1 cellular context compared by ENCODE assay signal in the genomic region with DNA sequence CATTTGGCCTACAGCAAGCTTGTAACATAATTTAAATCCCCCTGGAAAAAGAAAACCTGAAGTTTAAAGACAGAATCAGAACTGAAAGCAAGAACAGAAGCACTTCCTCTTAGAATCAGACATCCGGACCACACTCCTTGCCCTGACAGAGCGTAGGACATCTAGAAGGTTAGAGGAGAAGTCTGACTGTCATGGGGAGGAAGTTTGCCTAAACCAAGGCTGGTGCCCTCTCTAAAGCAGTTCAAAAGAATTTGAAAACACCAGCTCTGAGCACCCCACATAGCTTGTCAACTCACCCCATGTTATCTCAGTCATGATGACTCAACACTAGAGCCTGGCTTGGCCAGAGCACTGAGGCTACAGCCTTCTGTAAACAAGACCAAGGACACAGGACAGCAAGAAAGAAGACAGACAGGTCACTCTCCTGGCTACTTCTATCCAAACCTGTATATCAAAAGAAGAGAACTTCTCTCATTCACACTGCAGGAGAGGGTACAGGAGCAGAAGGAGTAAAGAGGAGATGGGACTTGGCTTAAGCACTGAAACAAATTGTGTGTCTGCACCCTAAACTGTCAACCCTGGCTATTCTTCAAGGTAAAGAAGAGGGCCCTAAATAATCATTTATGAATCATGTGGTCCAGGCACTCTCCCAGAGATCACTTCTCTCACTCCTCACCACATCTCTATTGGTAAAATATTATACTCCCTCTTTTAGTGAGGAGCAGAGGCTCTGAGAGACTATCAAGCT.
TF ChIP-seq lines count a peak whose summit lies in the region.

No MANE protein-coding gene starts in this region.

TF ChIP-seq in K562, 482 proteins besides CTCF, POLR2A, EP300 and RAD21 (continued from another document):
- TF ChIP-seq MEF2D (tag; conservative IDR thresholded peaks at IDR 0.05; ENCODE audit: low read depth) = peak; percentile 56; the same call in 1 of the 2 replicates
- TF ChIP-seq MTA3 (IDR thresholded peaks at IDR 0.05; ENCODE audit: borderline replicate concordance) = 0 out of 2 replicates have a peak, but pooled peaks have one; percentile 35
- 0 out of 2 replicates have a peak, but pooled peaks have one; percentile 22 for TF ChIP-seq NFE2L1 (tag; IDR thresholded peaks at IDR 0.05; ENCODE audit: borderline replicate concordance, low read depth)
- TF ChIP-seq POLR2AphosphoS2 (IDR thresholded peaks at IDR 0.05; ENCODE audit: low read length) = no peak
- no peak for TF ChIP-seq NCOA6 (IDR thresholded peaks at IDR 0.05)
- no peak for TF ChIP-seq ZNF644 (tag; IDR thresholded peaks at IDR 0.05; ENCODE audit: low read depth)
- TF ChIP-seq C11orf30 (IDR thresholded peaks at IDR 0.05; ENCODE audit: low read depth) = peak; percentile 93
- no peak for TF ChIP-seq DIDO1 (tag; IDR thresholded peaks at IDR 0.05; ENCODE audit: low read depth)
- TF ChIP-seq, protein P1, sequence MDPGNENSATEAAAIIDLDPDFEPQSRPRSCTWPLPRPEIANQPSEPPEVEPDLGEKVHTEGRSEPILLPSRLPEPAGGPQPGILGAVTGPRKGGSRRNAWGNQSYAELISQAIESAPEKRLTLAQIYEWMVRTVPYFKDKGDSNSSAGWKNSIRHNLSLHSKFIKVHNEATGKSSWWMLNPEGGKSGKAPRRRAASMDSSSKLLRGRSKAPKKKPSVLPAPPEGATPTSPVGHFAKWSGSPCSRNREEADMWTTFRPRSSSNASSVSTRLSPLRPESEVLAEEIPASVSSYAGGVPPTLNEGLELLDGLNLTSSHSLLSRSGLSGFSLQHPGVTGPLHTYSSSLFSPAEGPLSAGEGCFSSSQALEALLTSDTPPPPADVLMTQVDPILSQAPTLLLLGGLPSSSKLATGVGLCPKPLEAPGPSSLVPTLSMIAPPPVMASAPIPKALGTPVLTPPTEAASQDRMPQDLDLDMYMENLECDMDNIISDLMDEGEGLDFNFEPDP (CRISPR knock-in tag; IDR thresholded peaks at IDR 0.05) = no peak
- peak; percentile 62 for TF ChIP-seq FOXA1 (IDR thresholded peaks at IDR 0.05; ENCODE audit: borderline replicate concordance)
- TF ChIP-seq NFE2 (IDR thresholded peaks at IDR 0.05; ENCODE audit: low read depth) = peak; percentile 95
- no peak for TF ChIP-seq RBM39 (optimal IDR thresholded peaks at IDR 0.05; ENCODE audit: low read depth, low read length)
- TF ChIP-seq BRD4 (IDR thresholded peaks at IDR 0.05) = no peak
- TF ChIP-seq, protein P2, sequence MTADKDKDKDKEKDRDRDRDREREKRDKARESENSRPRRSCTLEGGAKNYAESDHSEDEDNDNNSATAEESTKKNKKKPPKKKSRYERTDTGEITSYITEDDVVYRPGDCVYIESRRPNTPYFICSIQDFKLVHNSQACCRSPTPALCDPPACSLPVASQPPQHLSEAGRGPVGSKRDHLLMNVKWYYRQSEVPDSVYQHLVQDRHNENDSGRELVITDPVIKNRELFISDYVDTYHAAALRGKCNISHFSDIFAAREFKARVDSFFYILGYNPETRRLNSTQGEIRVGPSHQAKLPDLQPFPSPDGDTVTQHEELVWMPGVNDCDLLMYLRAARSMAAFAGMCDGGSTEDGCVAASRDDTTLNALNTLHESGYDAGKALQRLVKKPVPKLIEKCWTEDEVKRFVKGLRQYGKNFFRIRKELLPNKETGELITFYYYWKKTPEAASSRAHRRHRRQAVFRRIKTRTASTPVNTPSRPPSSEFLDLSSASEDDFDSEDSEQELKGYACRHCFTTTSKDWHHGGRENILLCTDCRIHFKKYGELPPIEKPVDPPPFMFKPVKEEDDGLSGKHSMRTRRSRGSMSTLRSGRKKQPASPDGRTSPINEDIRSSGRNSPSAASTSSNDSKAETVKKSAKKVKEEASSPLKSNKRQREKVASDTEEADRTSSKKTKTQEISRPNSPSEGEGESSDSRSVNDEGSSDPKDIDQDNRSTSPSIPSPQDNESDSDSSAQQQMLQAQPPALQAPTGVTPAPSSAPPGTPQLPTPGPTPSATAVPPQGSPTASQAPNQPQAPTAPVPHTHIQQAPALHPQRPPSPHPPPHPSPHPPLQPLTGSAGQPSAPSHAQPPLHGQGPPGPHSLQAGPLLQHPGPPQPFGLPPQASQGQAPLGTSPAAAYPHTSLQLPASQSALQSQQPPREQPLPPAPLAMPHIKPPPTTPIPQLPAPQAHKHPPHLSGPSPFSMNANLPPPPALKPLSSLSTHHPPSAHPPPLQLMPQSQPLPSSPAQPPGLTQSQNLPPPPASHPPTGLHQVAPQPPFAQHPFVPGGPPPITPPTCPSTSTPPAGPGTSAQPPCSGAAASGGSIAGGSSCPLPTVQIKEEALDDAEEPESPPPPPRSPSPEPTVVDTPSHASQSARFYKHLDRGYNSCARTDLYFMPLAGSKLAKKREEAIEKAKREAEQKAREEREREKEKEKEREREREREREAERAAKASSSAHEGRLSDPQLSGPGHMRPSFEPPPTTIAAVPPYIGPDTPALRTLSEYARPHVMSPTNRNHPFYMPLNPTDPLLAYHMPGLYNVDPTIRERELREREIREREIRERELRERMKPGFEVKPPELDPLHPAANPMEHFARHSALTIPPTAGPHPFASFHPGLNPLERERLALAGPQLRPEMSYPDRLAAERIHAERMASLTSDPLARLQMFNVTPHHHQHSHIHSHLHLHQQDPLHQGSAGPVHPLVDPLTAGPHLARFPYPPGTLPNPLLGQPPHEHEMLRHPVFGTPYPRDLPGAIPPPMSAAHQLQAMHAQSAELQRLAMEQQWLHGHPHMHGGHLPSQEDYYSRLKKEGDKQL (CRISPR knock-in tag; IDR thresholded peaks at IDR 0.05; ENCODE audit: borderline replicate concordance) = no peak
- TF ChIP-seq NR2C2 (CRISPR knock-in tag; IDR thresholded peaks at IDR 0.05) = no peak
- TF ChIP-seq NR2C2 (tag; IDR thresholded peaks at IDR 0.05) = peak; percentile 51; the same call in 1 of the 2 replicates
- no peak for TF ChIP-seq PML (IDR thresholded peaks at IDR 0.05; ENCODE audit: low read length)
- peak; percentile 75 for TF ChIP-seq CTBP1 (IDR thresholded peaks at IDR 0.05; ENCODE audit: borderline replicate concordance)
- TF ChIP-seq HCFC1 (IDR thresholded peaks at IDR 0.05; ENCODE audit: low read depth, low read length) = no peak
- TF ChIP-seq CREM (IDR thresholded peaks at IDR 0.05; ENCODE audit: low read depth) = peak; percentile 39; the same call in 1 of the 2 replicates
- TF ChIP-seq, protein P3, sequence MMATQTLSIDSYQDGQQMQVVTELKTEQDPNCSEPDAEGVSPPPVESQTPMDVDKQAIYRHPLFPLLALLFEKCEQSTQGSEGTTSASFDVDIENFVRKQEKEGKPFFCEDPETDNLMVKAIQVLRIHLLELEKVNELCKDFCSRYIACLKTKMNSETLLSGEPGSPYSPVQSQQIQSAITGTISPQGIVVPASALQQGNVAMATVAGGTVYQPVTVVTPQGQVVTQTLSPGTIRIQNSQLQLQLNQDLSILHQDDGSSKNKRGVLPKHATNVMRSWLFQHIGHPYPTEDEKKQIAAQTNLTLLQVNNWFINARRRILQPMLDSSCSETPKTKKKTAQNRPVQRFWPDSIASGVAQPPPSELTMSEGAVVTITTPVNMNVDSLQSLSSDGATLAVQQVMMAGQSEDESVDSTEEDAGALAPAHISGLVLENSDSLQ (IDR thresholded peaks at IDR 0.05) = peak; percentile 78
- TF ChIP-seq MEF2A (IDR thresholded peaks at IDR 0.05; ENCODE audit: control insufficient read depth, low read depth, low read length) = no peak
- TF ChIP-seq FOXM1 (IDR thresholded peaks at IDR 0.05; ENCODE audit: low read depth) = 0 out of 2 replicates have a peak, but pooled peaks have one; percentile 26
- no peak for TF ChIP-seq FOXM1 (CRISPR knock-in tag; IDR thresholded peaks at IDR 0.05; ENCODE audit: low read depth)
- peak; percentile 95 for TF ChIP-seq JUND (IDR thresholded peaks at IDR 0.05; ENCODE audit: borderline replicate concordance, low read depth, low read length)
- TF ChIP-seq JUND (tag; IDR thresholded peaks at IDR 0.05; ENCODE audit: borderline replicate concordance, low read depth, low read length) = peak; percentile 96; the same call in 2 of the 3 replicates
- peak; percentile 87 for TF ChIP-seq EHMT2 (IDR thresholded peaks at IDR 0.05)
- no peak for TF ChIP-seq ADNP (tag; IDR thresholded peaks at IDR 0.05)
- no peak for TF ChIP-seq ZSCAN32 (CRISPR knock-in tag; IDR thresholded peaks at IDR 0.05)
- TF ChIP-seq SMARCA4 (IDR thresholded peaks at IDR 0.05) = peak; percentile 92
- TF ChIP-seq, protein P4, sequence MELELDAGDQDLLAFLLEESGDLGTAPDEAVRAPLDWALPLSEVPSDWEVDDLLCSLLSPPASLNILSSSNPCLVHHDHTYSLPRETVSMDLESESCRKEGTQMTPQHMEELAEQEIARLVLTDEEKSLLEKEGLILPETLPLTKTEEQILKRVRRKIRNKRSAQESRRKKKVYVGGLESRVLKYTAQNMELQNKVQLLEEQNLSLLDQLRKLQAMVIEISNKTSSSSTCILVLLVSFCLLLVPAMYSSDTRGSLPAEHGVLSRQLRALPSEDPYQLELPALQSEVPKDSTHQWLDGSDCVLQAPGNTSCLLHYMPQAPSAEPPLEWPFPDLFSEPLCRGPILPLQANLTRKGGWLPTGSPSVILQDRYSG (tag; conservative IDR thresholded peaks at IDR 0.05; ENCODE audit: low read depth) = peak; percentile 80
- peak in 1 of 2 experiments; percentile 47; a peak in 1 of 3 replicates for TF ChIP-seq CBX3 (IDR thresholded peaks at IDR 0.05; ENCODE audit: borderline replicate concordance in 1 of 2, low read length in 2 of 2)
- TF ChIP-seq, protein P5, sequence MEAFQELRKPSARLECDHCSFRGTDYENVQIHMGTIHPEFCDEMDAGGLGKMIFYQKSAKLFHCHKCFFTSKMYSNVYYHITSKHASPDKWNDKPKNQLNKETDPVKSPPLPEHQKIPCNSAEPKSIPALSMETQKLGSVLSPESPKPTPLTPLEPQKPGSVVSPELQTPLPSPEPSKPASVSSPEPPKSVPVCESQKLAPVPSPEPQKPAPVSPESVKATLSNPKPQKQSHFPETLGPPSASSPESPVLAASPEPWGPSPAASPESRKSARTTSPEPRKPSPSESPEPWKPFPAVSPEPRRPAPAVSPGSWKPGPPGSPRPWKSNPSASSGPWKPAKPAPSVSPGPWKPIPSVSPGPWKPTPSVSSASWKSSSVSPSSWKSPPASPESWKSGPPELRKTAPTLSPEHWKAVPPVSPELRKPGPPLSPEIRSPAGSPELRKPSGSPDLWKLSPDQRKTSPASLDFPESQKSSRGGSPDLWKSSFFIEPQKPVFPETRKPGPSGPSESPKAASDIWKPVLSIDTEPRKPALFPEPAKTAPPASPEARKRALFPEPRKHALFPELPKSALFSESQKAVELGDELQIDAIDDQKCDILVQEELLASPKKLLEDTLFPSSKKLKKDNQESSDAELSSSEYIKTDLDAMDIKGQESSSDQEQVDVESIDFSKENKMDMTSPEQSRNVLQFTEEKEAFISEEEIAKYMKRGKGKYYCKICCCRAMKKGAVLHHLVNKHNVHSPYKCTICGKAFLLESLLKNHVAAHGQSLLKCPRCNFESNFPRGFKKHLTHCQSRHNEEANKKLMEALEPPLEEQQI (IDR thresholded peaks at IDR 0.05) = peak; percentile 18; the same call in 1 of the 2 replicates
- TF ChIP-seq BRD9 (IDR thresholded peaks at IDR 0.05; ENCODE audit: low read depth, partially characterized antibody) = peak; percentile 42
- TF ChIP-seq, protein P6, sequence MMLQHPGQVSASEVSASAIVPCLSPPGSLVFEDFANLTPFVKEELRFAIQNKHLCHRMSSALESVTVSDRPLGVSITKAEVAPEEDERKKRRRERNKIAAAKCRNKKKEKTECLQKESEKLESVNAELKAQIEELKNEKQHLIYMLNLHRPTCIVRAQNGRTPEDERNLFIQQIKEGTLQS (IDR thresholded peaks at IDR 0.05) = peak; percentile 93
- TF ChIP-seq, protein P6 (CRISPR knock-in tag; conservative IDR thresholded peaks at IDR 0.05) = no peak
- peak; percentile 70; the same call in 1 of the 2 replicates for TF ChIP-seq NFRKB (IDR thresholded peaks at IDR 0.05; ENCODE audit: low read depth)
- peak; percentile 21 for TF ChIP-seq FOS (IDR thresholded peaks at IDR 0.05; ENCODE audit: extremely low read depth, insufficient read length)
